26 cellular contexts compared by ENCODE assay signal in the genomic region with DNA sequence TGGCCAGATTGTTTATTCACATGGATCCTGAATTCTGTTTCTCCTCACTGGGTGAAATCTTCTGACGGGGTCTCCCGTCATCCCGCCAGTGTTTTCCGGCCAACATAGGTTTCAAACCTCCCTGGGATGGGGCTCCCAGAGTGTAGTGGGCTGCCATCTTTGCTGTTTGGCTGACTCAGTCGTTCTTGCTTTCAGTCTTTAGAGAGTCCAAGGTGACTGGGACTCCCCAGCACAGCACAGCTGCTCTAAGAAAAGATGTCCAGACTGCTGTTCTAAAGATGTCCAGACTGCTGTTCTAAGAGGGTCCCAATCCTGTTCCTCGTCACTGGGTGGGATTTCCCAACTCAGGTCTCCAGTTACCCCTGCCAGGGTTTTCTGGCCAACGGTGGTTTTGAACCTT.
"Had no signal": no experiment of that assay in that cellular context is flagged by ENCODE, and none has a peak within 500 bp of the region (broad histone marks: within the 10 kb centered on the region; RNA-seq: fewer than 3 reads in every experiment).

No MANE protein-coding gene starts in this region.

- H3K27ac ChIP-seq: colonic mucosa, coronary artery, dorsolateral prefrontal cortex, epithelial cell of prostate, esophagus muscularis mucosa, esophagus squamous epithelium, foreskin keratinocyte, gastrocnemius medialis, gastroesophageal sphincter, heart left ventricle, heart right ventricle, hepatocyte had no signal

- H3K4me1 ChIP-seq: colonic mucosa, esophagus squamous epithelium, foreskin keratinocyte, gastrocnemius medialis, heart left ventricle, heart right ventricle had no signal

- H3K4me1 Mint-ChIP-seq: endodermal cell had no signal

- H3K27me3 ChIP-seq: colonic mucosa, esophagus muscularis mucosa, esophagus squamous epithelium, foreskin keratinocyte, gastrocnemius medialis, gastroesophageal sphincter, heart left ventricle, heart right ventricle, hepatocyte had no signal

- H3K79me2 ChIP-seq: hepatocyte had no signal

- H3K4me3 ChIP-seq: colonic mucosa, coronary artery, dorsolateral prefrontal cortex, esophagus muscularis mucosa, esophagus squamous epithelium, gastrocnemius medialis, gastroesophageal sphincter, heart left ventricle, heart right ventricle, hepatocyte had no signal

- H3K27ac Mint-ChIP-seq: dendritic cell treated with granulocyte-macrophage colony-stimulating factor and Interleukin-4, amounts not matched to agents 40 ng/mL and 50 ng/mL, for 4 days; effector memory CD8-positive, alpha-beta T cell; endodermal cell had no signal

- H3K4me3 Mint-ChIP-seq: dendritic cell treated with granulocyte-macrophage colony-stimulating factor and Interleukin-4, amounts not matched to agents 40 ng/mL and 50 ng/mL, for 4 days; effector memory CD8-positive, alpha-beta T cell; endodermal cell had no signal

- H3K9me3 ChIP-seq: colonic mucosa, esophagus squamous epithelium, gastrocnemius medialis had no signal

- ATAC-seq: effector memory CD8-positive, alpha-beta T cell; esophagus mucosa; foreskin keratinocyte; gastrocnemius medialis; gastroesophageal sphincter; heart left ventricle; heart right ventricle had no signal

- H3K36me3 ChIP-seq: colonic mucosa, esophagus muscularis mucosa, esophagus squamous epithelium, gastrocnemius medialis, gastroesophageal sphincter, heart left ventricle, heart right ventricle had no signal

- H3K4me2 ChIP-seq: hepatocyte had no signal

- H3K27me3 Mint-ChIP-seq: dendritic cell treated with granulocyte-macrophage colony-stimulating factor and Interleukin-4, amounts not matched to agents 40 ng/mL and 50 ng/mL, for 4 days; effector memory CD8-positive, alpha-beta T cell had no signal

- H2AFZ ChIP-seq: hepatocyte had no signal

- DNase-seq: colonic mucosa; cortex of kidney; dermis blood vessel endothelial cell; dorsolateral prefrontal cortex; effector CD4-positive, alpha-beta T cell; effector CD8-positive, alpha-beta T cell; effector memory CD4-positive, alpha-beta T cell; effector memory CD8-positive, alpha-beta T cell; endodermal cell; erythroblast; esophagus squamous epithelium; foreskin fibroblast; foreskin keratinocyte; foreskin melanocyte; gastrocnemius medialis; glutamatergic neuron; head of caudate nucleus; heart left ventricle; heart right ventricle had no signal
